8 cellular contexts compared by ENCODE assay signal in genomic region chr1:150875197-150876110, GRCh38. TPM values are rescaled to one million over a fixed set of nuclear protein-coding genes. Genes with fewer than 3 reads are reported as not detected.
DNase-seq lines count a peak whose midpoint lies in the region; ATAC-seq lines count a peak whose summit lies in the region.

No MANE protein-coding gene starts in this region.

- peak overlapping the region; percentile 65 for H3K27ac ChIP-seq in SJCRH30

- H3K27ac Mint-ChIP-seq in activated CD4-positive, alpha-beta T cell treated with anti-CD3 and anti-CD28 coated beads, Interleukin-2, amount 10 ng/mL, durations not matched to agents 24 days and 14 days = peak overlapping the region; percentile 94
- H3K27ac Mint-ChIP-seq in naive B cell = peak overlapping the region; percentile 69 to 99 (median 87)

- H3K36me3 ChIP-seq in SJCRH30 = no peaks in the 10 kb centered on the region
- H3K36me3 ChIP-seq in endocrine pancreas (ENCODE audit: control insufficient read depth, insufficient read depth, low read length) = no peaks in the 10 kb centered on the region

- peak overlapping the region; percentile 96 for H3K4me3 Mint-ChIP-seq in activated CD4-positive, alpha-beta T cell treated with anti-CD3 and anti-CD28 coated beads, Interleukin-2, amount 10 ng/mL, durations not matched to agents 24 days and 14 days
- H3K4me3 Mint-ChIP-seq in naive B cell = peak overlapping the region; percentile 84 to 98 (median 95)

- H3K4me1 ChIP-seq in SJCRH30 = no peaks in the 10 kb centered on the region
- no peaks in the 10 kb centered on the region for H3K4me1 ChIP-seq in endocrine pancreas (ENCODE audit: control insufficient read depth, insufficient read depth, low read length)

- H3K4me3 ChIP-seq in SJCRH30 (peak overlapping the region; percentile 78), endocrine pancreas (ENCODE audit: control insufficient read depth, insufficient read depth, low read length) (peak overlapping the region; percentile 87)

- ATAC-seq in naive B cell (ENCODE audit: low read depth in 2 of 2) = no peak

- peaks cover 25% of the 10 kb centered on the region for H3K4me1 Mint-ChIP-seq in activated CD4-positive, alpha-beta T cell treated with anti-CD3 and anti-CD28 coated beads, Interleukin-2, amount 10 ng/mL, durations not matched to agents 24 days and 14 days
- peaks cover 12 to 41% (median 29%) of the 10 kb centered on the region in 3 donors for H3K4me1 Mint-ChIP-seq in naive B cell

- DNase-seq in activated CD4-positive, alpha-beta T cell treated with anti-CD3 and anti-CD28 coated beads, Interleukin-2, amount 10 ng/mL, durations not matched to agents 24 days and 14 days = peak; percentile 73
- no peak for DNase-seq in activated CD4-positive, alpha-beta T cell treated with anti-CD3 and anti-CD28 coated beads for 4 hours
- DNase-seq in SJCRH30 = peak in 1 of 2 experiments; percentile 41
- DNase-seq in naive B cell = no peak
- DNase-seq in GM19240 (ENCODE audit: insufficient read length, low spot score) = no peak
- DNase-seq in NCI-H187 treated with DMSO at 0.1 percent for 48 hours (lab: John Stamatoyannopoulos, UW) = no peak
- DNase-seq in activated CD8-positive, alpha-beta memory T cell treated with anti-CD3 and anti-CD28 coated beads, Interleukin-2, amount 50 U/mL, for 48 hours = no peak

- H3K9me3 Mint-ChIP-seq in activated CD4-positive, alpha-beta T cell treated with anti-CD3 and anti-CD28 coated beads, Interleukin-2, amount 10 ng/mL, durations not matched to agents 24 days and 14 days = no peaks in the 10 kb centered on the region
- H3K9me3 Mint-ChIP-seq in naive B cell = no peaks in the 10 kb centered on the region

- H3K27me3 ChIP-seq in SJCRH30 (no peaks in the 10 kb centered on the region), endocrine pancreas (ENCODE audit: control insufficient read depth, insufficient read depth, low read length) (no peaks in the 10 kb centered on the region)

- peaks cover 21% of the 10 kb centered on the region for H3K36me3 Mint-ChIP-seq in activated CD4-positive, alpha-beta T cell treated with anti-CD3 and anti-CD28 coated beads, Interleukin-2, amount 10 ng/mL, durations not matched to agents 24 days and 14 days (ENCODE audit: low read depth)
- H3K36me3 Mint-ChIP-seq in naive B cell = no peaks in the 10 kb centered on the region

- no peaks in the 10 kb centered on the region for H3K27me3 Mint-ChIP-seq in activated CD4-positive, alpha-beta T cell treated with anti-CD3 and anti-CD28 coated beads, Interleukin-2, amount 10 ng/mL, durations not matched to agents 24 days and 14 days
- no peaks in the 10 kb centered on the region for H3K27me3 Mint-ChIP-seq in naive B cell

- peak overlapping the region; percentile 56 for H3K9ac ChIP-seq in endocrine pancreas (ENCODE audit: control insufficient read depth, insufficient read depth, low read length)

- intact Hi-C loops in activated CD4-positive, alpha-beta T cell treated with anti-CD3 and anti-CD28 coated beads, Interleukin-2, amount 10 ng/mL, durations not matched to agents 24 days and 14 days (cut with micrococcal nuclease) = loop anchor here (1.0 to 5.0 kb wide), 9 partner anchors 15 to 511 kb away; partner anchors contain the start of genes CDC42SE1, PRUNE1, RPRD2 and SETDB1

- H3K9me3 ChIP-seq in SJCRH30 (replicated peaks) = no peaks in the 10 kb centered on the region
- no peaks in the 10 kb centered on the region for H3K9me3 ChIP-seq in endocrine pancreas (ENCODE audit: control insufficient read depth, low read length)

RNA-seq across cellular contexts. Expression of gene ARNT, which starts 0.9 kb away (rescaled TPM):
- total RNA-seq in activated CD4-positive, alpha-beta T cell treated with anti-CD3 and anti-CD28 coated beads, Interleukin-2, amount 10 ng/mL, durations not matched to agents 24 days and 14 days = 30.3 and 33.6 TPM in 2 replicates
- total RNA-seq in SJCRH30 (2014; rRNA removed; shearing (Covaris generic)) = 25.4 and 26.0 TPM in 2 replicates
- 10 to 100 TPM; 15.0 to 33.4 (median 26.0) TPM for polyA plus RNA-seq in naive B cell (ENCODE audit: low read depth in 6 of 6)

RNA-seq across cellular contexts. Expression of gene CTXND2, which starts 11.5 kb away (rescaled TPM):
- not detected in 2 replicates for total RNA-seq in activated CD4-positive, alpha-beta T cell treated with anti-CD3 and anti-CD28 coated beads, Interleukin-2, amount 10 ng/mL, durations not matched to agents 24 days and 14 days
- total RNA-seq in SJCRH30 (2014; rRNA removed; shearing (Covaris generic)) = not detected in 2 replicates
- not detected for polyA plus RNA-seq in naive B cell (ENCODE audit: low read depth in 6 of 6)

RNA-seq across cellular contexts. Expression of gene SETDB1, which starts 50.7 kb away (rescaled TPM):
- 56.2 and 62.3 TPM in 2 replicates for total RNA-seq in activated CD4-positive, alpha-beta T cell treated with anti-CD3 and anti-CD28 coated beads, Interleukin-2, amount 10 ng/mL, durations not matched to agents 24 days and 14 days
- total RNA-seq in SJCRH30 (2014; rRNA removed; shearing (Covaris generic)) = 42.8 and 46.2 TPM in 2 replicates
- polyA plus RNA-seq in naive B cell (ENCODE audit: low read depth in 6 of 6) = 10 to 100 TPM; 16.5 to 30.5 (median 22.6) TPM
